2 cellular contexts compared by ENCODE assay signal in genomic region chr19:6811378-6811777, GRCh38.
TF ChIP-seq lines count a peak whose summit lies in the region.

No MANE protein-coding gene starts in this region.

TF ChIP-seq in HCT116, 20 proteins besides CTCF, POLR2A, EP300 and RAD21 (continued from another document):
- no peak for TF ChIP-seq ZBTB33 (IDR thresholded peaks at IDR 0.05; ENCODE audit: extremely low read depth, insufficient replicate concordance, low read length)
- no peak for TF ChIP-seq ZFX (IDR thresholded peaks at IDR 0.05)
- TF ChIP-seq CEBPB (IDR thresholded peaks at IDR 0.05; ENCODE audit: low read depth) = no peak
- no peak for TF ChIP-seq EZH2 (IDR thresholded peaks at IDR 0.05)

TF ChIP-seq in neural cell, 6 proteins besides CTCF, POLR2A, EP300 and RAD21 (continued from another document):
- no peak for TF ChIP-seq REST (IDR thresholded peaks at IDR 0.05; ENCODE audit: borderline replicate concordance)
- no peak for TF ChIP-seq EZH2 (IDR thresholded peaks at IDR 0.05; ENCODE audit: borderline replicate concordance, insufficient read depth, low read length, poor library complexity, severe bottlenecking)
- TF ChIP-seq SMC3 (conservative IDR thresholded peaks at IDR 0.05; ENCODE audit: poor library complexity) = no peak
- no peak for TF ChIP-seq POLR2AphosphoS5 (IDR thresholded peaks at IDR 0.05)
- no peak for TF ChIP-seq TAF1 (IDR thresholded peaks at IDR 0.05; ENCODE audit: low read depth)
